ENCODE assay signal across 1 cellular context in genomic region chr11:66282468-66283455, GRCh38.
TF ChIP-seq lines count a peak whose summit lies in the region.

No MANE protein-coding gene starts in this region.

TF ChIP-seq in K562, 482 proteins besides CTCF, POLR2A, EP300 and RAD21 (continued from another document and continues in another):
- no peak for TF ChIP-seq ZNF318 (IDR thresholded peaks at IDR 0.05; ENCODE audit: borderline replicate concordance in 1 of 2, low read depth in 1 of 2)
- TF ChIP-seq ZFP30 (CRISPR knock-in tag; IDR thresholded peaks at IDR 0.05; ENCODE audit: borderline replicate concordance) = no peak
- TF ChIP-seq ZBED1 (IDR thresholded peaks at IDR 0.05) = no peak
- TF ChIP-seq POU5F1 (IDR thresholded peaks at IDR 0.05; ENCODE audit: borderline replicate concordance, low read depth, low read length, partially characterized antibody) = no peak
- peak; percentile 65; the same call in 1 of the 2 replicates for TF ChIP-seq LCOR (CRISPR knock-in tag; IDR thresholded peaks at IDR 0.05)
- TF ChIP-seq JUND (IDR thresholded peaks at IDR 0.05; ENCODE audit: borderline replicate concordance, low read depth, low read length) = peak; percentile 55
- no peak; the same call in 2 of the 3 replicates for TF ChIP-seq JUND (tag; IDR thresholded peaks at IDR 0.05; ENCODE audit: borderline replicate concordance, low read depth, low read length)
- no peak for TF ChIP-seq PATZ1 (CRISPR knock-in tag; IDR thresholded peaks at IDR 0.05; ENCODE audit: borderline replicate concordance)
- no peak for TF ChIP-seq MEF2D (tag; conservative IDR thresholded peaks at IDR 0.05; ENCODE audit: low read depth)
- no peak for TF ChIP-seq KLF1 (tag; IDR thresholded peaks at IDR 0.05)
- TF ChIP-seq FOXP1 (CRISPR knock-in tag; IDR thresholded peaks at IDR 0.05) = no peak; the same call in 1 of the 2 replicates
- TF ChIP-seq, protein P1, sequence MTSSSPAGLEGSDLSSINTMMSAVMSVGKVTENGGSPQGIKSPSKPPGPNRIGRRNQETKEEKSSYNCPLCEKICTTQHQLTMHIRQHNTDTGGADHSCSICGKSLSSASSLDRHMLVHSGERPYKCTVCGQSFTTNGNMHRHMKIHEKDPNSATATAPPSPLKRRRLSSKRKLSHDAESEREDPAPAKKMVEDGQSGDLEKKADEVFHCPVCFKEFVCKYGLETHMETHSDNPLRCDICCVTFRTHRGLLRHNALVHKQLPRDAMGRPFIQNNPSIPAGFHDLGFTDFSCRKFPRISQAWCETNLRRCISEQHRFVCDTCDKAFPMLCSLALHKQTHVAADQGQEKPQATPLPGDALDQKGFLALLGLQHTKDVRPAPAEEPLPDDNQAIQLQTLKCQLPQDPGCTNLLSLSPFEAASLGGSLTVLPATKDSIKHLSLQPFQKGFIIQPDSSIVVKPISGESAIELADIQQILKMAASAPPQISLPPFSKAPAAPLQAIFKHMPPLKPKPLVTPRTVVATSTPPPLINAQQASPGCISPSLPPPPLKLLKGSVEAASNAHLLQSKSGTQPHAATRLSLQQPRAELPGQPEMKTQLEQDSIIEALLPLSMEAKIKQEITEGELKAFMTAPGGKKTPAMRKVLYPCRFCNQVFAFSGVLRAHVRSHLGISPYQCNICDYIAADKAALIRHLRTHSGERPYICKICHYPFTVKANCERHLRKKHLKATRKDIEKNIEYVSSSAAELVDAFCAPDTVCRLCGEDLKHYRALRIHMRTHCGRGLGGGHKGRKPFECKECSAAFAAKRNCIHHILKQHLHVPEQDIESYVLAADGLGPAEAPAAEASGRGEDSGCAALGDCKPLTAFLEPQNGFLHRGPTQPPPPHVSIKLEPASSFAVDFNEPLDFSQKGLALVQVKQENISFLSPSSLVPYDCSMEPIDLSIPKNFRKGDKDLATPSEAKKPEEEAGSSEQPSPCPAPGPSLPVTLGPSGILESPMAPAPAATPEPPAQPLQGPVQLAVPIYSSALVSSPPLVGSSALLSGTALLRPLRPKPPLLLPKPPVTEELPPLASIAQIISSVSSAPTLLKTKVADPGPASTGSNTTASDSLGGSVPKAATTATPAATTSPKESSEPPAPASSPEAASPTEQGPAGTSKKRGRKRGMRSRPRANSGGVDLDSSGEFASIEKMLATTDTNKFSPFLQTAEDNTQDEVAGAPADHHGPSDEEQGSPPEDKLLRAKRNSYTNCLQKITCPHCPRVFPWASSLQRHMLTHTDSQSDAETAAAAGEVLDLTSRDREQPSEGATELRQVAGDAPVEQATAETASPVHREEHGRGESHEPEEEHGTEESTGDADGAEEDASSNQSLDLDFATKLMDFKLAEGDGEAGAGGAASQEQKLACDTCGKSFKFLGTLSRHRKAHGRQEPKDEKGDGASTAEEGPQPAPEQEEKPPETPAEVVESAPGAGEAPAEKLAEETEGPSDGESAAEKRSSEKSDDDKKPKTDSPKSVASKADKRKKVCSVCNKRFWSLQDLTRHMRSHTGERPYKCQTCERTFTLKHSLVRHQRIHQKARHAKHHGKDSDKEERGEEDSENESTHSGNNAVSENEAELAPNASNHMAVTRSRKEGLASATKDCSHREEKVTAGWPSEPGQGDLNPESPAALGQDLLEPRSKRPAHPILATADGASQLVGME (CRISPR knock-in tag; IDR thresholded peaks at IDR 0.05) = peak; percentile 99
- no peak for TF ChIP-seq MCM5 (IDR thresholded peaks at IDR 0.05; ENCODE audit: low read depth)
- no peak for TF ChIP-seq SMARCB1 (IDR thresholded peaks at IDR 0.05; ENCODE audit: insufficient read length, low read depth)
- no peak for TF ChIP-seq ZEB2 (IDR thresholded peaks at IDR 0.05)
- TF ChIP-seq HMG20B (CRISPR knock-in tag; IDR thresholded peaks at IDR 0.05) = no peak
- peak; percentile 64; the same call in 1 of the 2 replicates for TF ChIP-seq ZBTB7A (IDR thresholded peaks at IDR 0.05; ENCODE audit: borderline replicate concordance, control insufficient read depth, low read depth, low read length)
- TF ChIP-seq PTBP1 (IDR thresholded peaks at IDR 0.05; ENCODE audit: low read depth, low read length) = no peak
- no peak for TF ChIP-seq SMARCC2 (IDR thresholded peaks at IDR 0.05; ENCODE audit: low read depth)
- TF ChIP-seq TCF7L2 (IDR thresholded peaks at IDR 0.05; ENCODE audit: low read depth, low read length) = no peak
- TF ChIP-seq NFIC (IDR thresholded peaks at IDR 0.05) = no peak
- TF ChIP-seq NFXL1 (CRISPR knock-in tag; IDR thresholded peaks at IDR 0.05) = no peak
- TF ChIP-seq ATF1 (CRISPR knock-in tag; IDR thresholded peaks at IDR 0.05) = no peak
- no peak for TF ChIP-seq ATF1 (tag; IDR thresholded peaks at IDR 0.05)
- no peak for TF ChIP-seq KAT8 (IDR thresholded peaks at IDR 0.05; ENCODE audit: low read depth)
- TF ChIP-seq, protein P2, sequence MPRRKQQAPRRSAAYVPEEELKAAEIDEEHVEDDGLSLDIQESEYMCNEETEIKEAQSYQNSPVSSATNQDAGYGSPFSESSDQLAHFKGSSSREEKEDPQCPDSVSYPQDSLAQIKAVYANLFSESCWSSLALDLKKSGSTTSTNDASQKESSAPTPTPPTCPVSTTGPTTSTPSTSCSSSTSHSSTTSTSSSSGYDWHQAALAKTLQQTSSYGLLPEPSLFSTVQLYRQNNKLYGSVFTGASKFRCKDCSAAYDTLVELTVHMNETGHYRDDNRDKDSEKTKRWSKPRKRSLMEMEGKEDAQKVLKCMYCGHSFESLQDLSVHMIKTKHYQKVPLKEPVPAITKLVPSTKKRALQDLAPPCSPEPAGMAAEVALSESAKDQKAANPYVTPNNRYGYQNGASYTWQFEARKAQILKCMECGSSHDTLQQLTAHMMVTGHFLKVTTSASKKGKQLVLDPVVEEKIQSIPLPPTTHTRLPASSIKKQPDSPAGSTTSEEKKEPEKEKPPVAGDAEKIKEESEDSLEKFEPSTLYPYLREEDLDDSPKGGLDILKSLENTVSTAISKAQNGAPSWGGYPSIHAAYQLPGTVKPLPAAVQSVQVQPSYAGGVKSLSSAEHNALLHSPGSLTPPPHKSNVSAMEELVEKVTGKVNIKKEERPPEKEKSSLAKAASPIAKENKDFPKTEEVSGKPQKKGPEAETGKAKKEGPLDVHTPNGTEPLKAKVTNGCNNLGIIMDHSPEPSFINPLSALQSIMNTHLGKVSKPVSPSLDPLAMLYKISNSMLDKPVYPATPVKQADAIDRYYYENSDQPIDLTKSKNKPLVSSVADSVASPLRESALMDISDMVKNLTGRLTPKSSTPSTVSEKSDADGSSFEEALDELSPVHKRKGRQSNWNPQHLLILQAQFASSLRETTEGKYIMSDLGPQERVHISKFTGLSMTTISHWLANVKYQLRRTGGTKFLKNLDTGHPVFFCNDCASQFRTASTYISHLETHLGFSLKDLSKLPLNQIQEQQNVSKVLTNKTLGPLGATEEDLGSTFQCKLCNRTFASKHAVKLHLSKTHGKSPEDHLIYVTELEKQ (CRISPR knock-in tag; IDR thresholded peaks at IDR 0.05) = no peak
- no peak for TF ChIP-seq HOXB6 (CRISPR knock-in tag; IDR thresholded peaks at IDR 0.05; ENCODE audit: borderline replicate concordance)
- no peak for TF ChIP-seq ZNF282 (CRISPR knock-in tag; IDR thresholded peaks at IDR 0.05)
- TF ChIP-seq NUFIP1 (IDR thresholded peaks at IDR 0.05; ENCODE audit: partially characterized antibody) = no peak
- TF ChIP-seq ZFX (CRISPR knock-in tag; IDR thresholded peaks at IDR 0.05) = peak; percentile 54
